In genomic region chr2:127080226-127080940, GRCh38 we compare ENCODE assay signal across 8 cellular contexts. TPM values are rescaled to one million over a fixed set of nuclear protein-coding genes. Genes with fewer than 3 reads are reported as not detected.
DNase-seq lines count a peak whose midpoint lies in the region; ATAC-seq lines count a peak whose summit lies in the region.

No MANE protein-coding gene starts in this region.

- H3K27ac Mint-ChIP-seq in central memory CD8-positive, alpha-beta T cell (ENCODE audit: low read depth) = peak overlapping the region; percentile 98

- ATAC-seq in GM21390 (IDR thresholded peaks at IDR 0.05; ENCODE audit: unreplicated experiment) = peak; percentile 5
- peak; percentile 25 for ATAC-seq in central memory CD8-positive, alpha-beta T cell (replicated peaks; ENCODE audit: extremely low read depth, poor library complexity, severe bottlenecking)

- H3K4me1 Mint-ChIP-seq in central memory CD8-positive, alpha-beta T cell = peaks cover 92% of the 10 kb centered on the region

- peak; percentile 44 for DNase-seq in RPMI7951 (ENCODE audit: low read depth)
- peak; percentile 18 to 37 for DNase-seq in central memory CD8-positive, alpha-beta T cell (ENCODE audit: low spot score in 2 of 2)
- DNase-seq in stimulated activated CD4-positive, alpha-beta T cell treated with anti-CD3 and anti-CD28 coated beads, Interleukin-2, amount 100 ng/mL, for 48 hours = peak; percentile 37 to 48
- no peak for DNase-seq in NCI-H524 treated with DMSO at 0.1 percent for 48 hours (lab: John Stamatoyannopoulos, UW)
- no peak for DNase-seq in NCI-H2227 (lab: John Stamatoyannopoulos, UW; ENCODE audit: unreplicated experiment)
- no peak for DNase-seq in NCI-H146 treated with DMSO at 0.1 percent for 48 hours (lab: John Stamatoyannopoulos, UW; ENCODE audit: unreplicated experiment)
- DNase-seq in NCI-H345 treated with DMSO at 0.1 percent for 48 hours (lab: John Stamatoyannopoulos, UW; ENCODE audit: unreplicated experiment) = no peak

- peaks cover 30% of the 10 kb centered on the region for H3K36me3 Mint-ChIP-seq in central memory CD8-positive, alpha-beta T cell (ENCODE audit: insufficient read depth)

- H3K9me3 Mint-ChIP-seq in central memory CD8-positive, alpha-beta T cell = no peaks in the 10 kb centered on the region

- peak overlapping the region; percentile 91 for H3K4me3 Mint-ChIP-seq in central memory CD8-positive, alpha-beta T cell

- H3K27me3 Mint-ChIP-seq in central memory CD8-positive, alpha-beta T cell = no peaks in the 10 kb centered on the region

RNA-seq across cellular contexts. Expression of gene BIN1, which starts 26.6 kb away (rescaled TPM):
- 105 TPM in 2 replicates for total RNA-seq in RPMI7951 (2014; rRNA removed; shearing (Covaris generic))

Comparison
In these comparisons a context has a peak if more than half of its experiments do, and no peak if none do; other contexts are left out.
1. DNase-seq: peak in RPMI7951 (single experiment), central memory CD8-positive, alpha-beta T cell (2 of 2) and stimulated activated CD4-positive, alpha-beta T cell treated with anti-CD3 and anti-CD28 coated beads, Interleukin-2, amount 100 ng/mL, for 48 hours (2 of 2); none in NCI-H524 treated with DMSO at 0.1 percent for 48 hours (single experiment), NCI-H2227 (single experiment), NCI-H146 treated with DMSO at 0.1 percent for 48 hours (single experiment) and NCI-H345 treated with DMSO at 0.1 percent for 48 hours (single experiment).